In the genomic region with DNA sequence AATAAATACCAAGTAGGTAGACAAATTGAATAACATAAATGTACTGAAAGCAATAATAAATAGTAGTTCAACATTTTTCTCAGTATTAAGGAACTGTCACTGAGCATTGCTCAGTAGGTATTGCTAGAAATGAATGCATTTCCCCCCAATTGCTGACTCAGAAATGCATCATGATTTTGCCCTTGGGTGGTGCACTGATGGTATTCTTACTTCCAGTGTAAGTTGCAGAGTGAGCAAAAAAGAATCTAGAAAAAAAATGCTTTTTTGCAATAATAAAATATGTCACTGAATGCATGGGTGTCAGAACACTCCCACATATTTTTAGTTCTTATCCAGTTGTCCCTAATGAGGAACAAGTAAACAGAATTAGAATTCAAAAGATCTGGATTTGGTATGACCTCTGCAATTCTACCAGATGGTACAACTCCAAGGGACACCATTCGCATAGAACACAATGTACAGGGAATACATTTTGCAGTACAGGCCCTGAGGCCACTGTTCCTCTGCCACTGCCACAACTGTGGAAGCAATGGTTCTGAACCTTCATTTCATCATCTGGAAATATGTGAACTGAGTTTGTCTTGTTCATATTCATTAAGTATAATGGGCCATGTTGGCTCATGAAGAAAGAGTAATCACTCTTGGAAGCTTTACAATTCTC, we compare ENCODE assay signal across 14 cellular contexts.
DNase-seq lines count a peak whose midpoint lies in the region; ATAC-seq and TF ChIP-seq lines count a peak whose summit lies in the region.
"Had no signal": no experiment of that assay in that cellular context is flagged by ENCODE, and none has a peak within 500 bp of the region (broad histone marks: within the 10 kb centered on the region; RNA-seq: fewer than 3 reads in every experiment).

No MANE protein-coding gene starts in this region.

- peaks cover 24% of the 10 kb centered on the region for H3K4me1 Mint-ChIP-seq in activated T-cell treated with anti-CD3 and anti-CD28 coated beads, Interleukin-2, amount 50 U/mL, for 24 hours (ENCODE audit: low read depth)
- peaks cover 35% of the 10 kb centered on the region for H3K4me1 Mint-ChIP-seq in osteocyte (ENCODE audit: unreplicated experiment)
- H3K4me1 Mint-ChIP-seq: nephron had no signal

- no peak overlapping the region for H3K4me3 ChIP-seq in brain microvascular endothelial cell (ENCODE audit: low read depth, low read length)
- H3K4me3 ChIP-seq: dorsolateral prefrontal cortex had no signal

- DNase-seq in activated T-cell treated with anti-CD3 and anti-CD28 coated beads for 24 hours (ENCODE audit: low read depth) (peak; percentile 6), LHCN-M2 (ENCODE audit: low read depth) (peak; percentile 54), brain microvascular endothelial cell (peak; percentile 34), osteocyte (ENCODE audit: extremely low spot score, unreplicated experiment) (no peak), middle frontal gyrus (ENCODE audit: extremely low spot score, low spot score) (no peak)
- DNase-seq in activated T-cell treated with anti-CD3 and anti-CD28 coated beads, Interleukin-2, amount 50 U/mL, for 24 hours: no peak
- DNase-seq: activated CD4-positive, CD25-positive, alpha-beta regulatory T cell treated with anti-CD3 and anti-CD28 coated beads, Interleukin-2, amount 50 U/mL, for 72 hours; DMS53; dorsolateral prefrontal cortex; H7; NCI-H1436 treated with DMSO at 0.1 percent for 48 hours had no signal

- H3K27me3 ChIP-seq in brain microvascular endothelial cell (replicated peaks): no peaks in the 10 kb centered on the region
- H3K27me3 ChIP-seq: dorsolateral prefrontal cortex had no signal

- H3K9me3 Mint-ChIP-seq in activated T-cell treated with anti-CD3 and anti-CD28 coated beads, Interleukin-2, amount 50 U/mL, for 24 hours: no peaks in the 10 kb centered on the region
- peaks cover 5% of the 10 kb centered on the region for H3K9me3 Mint-ChIP-seq in osteocyte (ENCODE audit: unreplicated experiment)
- H3K9me3 Mint-ChIP-seq: nephron had no signal

- in situ Hi-C loops in brain microvascular endothelial cell (cut with HindIII; ENCODE audit: low pct_ligation_motif_present, low sequenced_read_pairs): no loop called here

- no peaks in the 10 kb centered on the region for H3K27me3 Mint-ChIP-seq in activated T-cell treated with anti-CD3 and anti-CD28 coated beads, Interleukin-2, amount 50 U/mL, for 24 hours
- H3K27me3 Mint-ChIP-seq in osteocyte (ENCODE audit: unreplicated experiment): no peaks in the 10 kb centered on the region

- H3K27ac Mint-ChIP-seq in activated T-cell treated with anti-CD3 and anti-CD28 coated beads, Interleukin-2, amount 50 U/mL, for 24 hours: no peak overlapping the region
- H3K27ac Mint-ChIP-seq in osteocyte (ENCODE audit: unreplicated experiment): peak overlapping the region; percentile 41
- H3K27ac Mint-ChIP-seq: nephron had no signal

- no peaks in the 10 kb centered on the region for H3K36me3 Mint-ChIP-seq in activated T-cell treated with anti-CD3 and anti-CD28 coated beads, Interleukin-2, amount 50 U/mL, for 24 hours (ENCODE audit: low read depth)
- H3K36me3 Mint-ChIP-seq in osteocyte (ENCODE audit: unreplicated experiment): no peaks in the 10 kb centered on the region

- no peak overlapping the region for H3K27ac ChIP-seq in brain microvascular endothelial cell
- H3K27ac ChIP-seq: dorsolateral prefrontal cortex had no signal

- no peak overlapping the region for H3K4me3 Mint-ChIP-seq in activated T-cell treated with anti-CD3 and anti-CD28 coated beads, Interleukin-2, amount 50 U/mL, for 24 hours
- no peak overlapping the region for H3K4me3 Mint-ChIP-seq in osteocyte (ENCODE audit: unreplicated experiment)
- H3K4me3 Mint-ChIP-seq: nephron had no signal

- ATAC-seq in GM21390 (IDR thresholded peaks at IDR 0.05; ENCODE audit: unreplicated experiment) (no peak), HG03280 (IDR thresholded peaks at IDR 0.05; ENCODE audit: unreplicated experiment) (no peak)

- no peak for TF ChIP-seq CTCF in brain microvascular endothelial cell (IDR thresholded peaks at IDR 0.05; ENCODE audit: low read depth, low read length, missing control alignments)
- no peak for TF ChIP-seq CTCF in osteocyte (IDR thresholded peaks at IDR 0.05)

- H3K36me3 ChIP-seq in brain microvascular endothelial cell (replicated peaks): no peaks in the 10 kb centered on the region

Comparison
In these comparisons a context has a peak if more than half of its experiments do, and no peak if none do; other contexts are left out.
1. DNase-seq: peak in activated T-cell treated with anti-CD3 and anti-CD28 coated beads for 24 hours (single experiment), LHCN-M2 (single experiment) and brain microvascular endothelial cell (single experiment); none in activated T-cell treated with anti-CD3 and anti-CD28 coated beads, Interleukin-2, amount 50 U/mL, for 24 hours (single experiment), osteocyte (single experiment) and middle frontal gyrus (single experiment).